ENCODE assay signal across 1 cellular context in genomic region chr5:180860273-180860886, GRCh38.
TF ChIP-seq lines count a peak whose summit lies in the region.

No MANE protein-coding gene starts in this region.

TF ChIP-seq in GM23338, 12 proteins besides CTCF, POLR2A, EP300 and RAD21:
- no peak for TF ChIP-seq ZNF462 (CRISPR knock-in tag; IDR thresholded peaks at IDR 0.05)
- TF ChIP-seq EZH2 (IDR thresholded peaks at IDR 0.05; ENCODE audit: low read depth, unreplicated experiment): no peak
- TF ChIP-seq, protein P1, sequence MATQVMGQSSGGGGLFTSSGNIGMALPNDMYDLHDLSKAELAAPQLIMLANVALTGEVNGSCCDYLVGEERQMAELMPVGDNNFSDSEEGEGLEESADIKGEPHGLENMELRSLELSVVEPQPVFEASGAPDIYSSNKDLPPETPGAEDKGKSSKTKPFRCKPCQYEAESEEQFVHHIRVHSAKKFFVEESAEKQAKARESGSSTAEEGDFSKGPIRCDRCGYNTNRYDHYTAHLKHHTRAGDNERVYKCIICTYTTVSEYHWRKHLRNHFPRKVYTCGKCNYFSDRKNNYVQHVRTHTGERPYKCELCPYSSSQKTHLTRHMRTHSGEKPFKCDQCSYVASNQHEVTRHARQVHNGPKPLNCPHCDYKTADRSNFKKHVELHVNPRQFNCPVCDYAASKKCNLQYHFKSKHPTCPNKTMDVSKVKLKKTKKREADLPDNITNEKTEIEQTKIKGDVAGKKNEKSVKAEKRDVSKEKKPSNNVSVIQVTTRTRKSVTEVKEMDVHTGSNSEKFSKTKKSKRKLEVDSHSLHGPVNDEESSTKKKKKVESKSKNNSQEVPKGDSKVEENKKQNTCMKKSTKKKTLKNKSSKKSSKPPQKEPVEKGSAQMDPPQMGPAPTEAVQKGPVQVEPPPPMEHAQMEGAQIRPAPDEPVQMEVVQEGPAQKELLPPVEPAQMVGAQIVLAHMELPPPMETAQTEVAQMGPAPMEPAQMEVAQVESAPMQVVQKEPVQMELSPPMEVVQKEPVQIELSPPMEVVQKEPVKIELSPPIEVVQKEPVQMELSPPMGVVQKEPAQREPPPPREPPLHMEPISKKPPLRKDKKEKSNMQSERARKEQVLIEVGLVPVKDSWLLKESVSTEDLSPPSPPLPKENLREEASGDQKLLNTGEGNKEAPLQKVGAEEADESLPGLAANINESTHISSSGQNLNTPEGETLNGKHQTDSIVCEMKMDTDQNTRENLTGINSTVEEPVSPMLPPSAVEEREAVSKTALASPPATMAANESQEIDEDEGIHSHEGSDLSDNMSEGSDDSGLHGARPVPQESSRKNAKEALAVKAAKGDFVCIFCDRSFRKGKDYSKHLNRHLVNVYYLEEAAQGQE (IDR thresholded peaks at IDR 0.05; ENCODE audit: unreplicated experiment): no peak
- no peak for TF ChIP-seq STAT1 (IDR thresholded peaks at IDR 0.05; ENCODE audit: unreplicated experiment)
- TF ChIP-seq EZH2phosphoT487 (IDR thresholded peaks at IDR 0.05; ENCODE audit: unreplicated experiment): no peak
- TF ChIP-seq JUNB (IDR thresholded peaks at IDR 0.05; ENCODE audit: unreplicated experiment): no peak
- no peak for TF ChIP-seq NANOG (IDR thresholded peaks at IDR 0.05; ENCODE audit: borderline replicate concordance)
- no peak for TF ChIP-seq ZNF114 (CRISPR knock-in tag; IDR thresholded peaks at IDR 0.05)
- TF ChIP-seq, protein P2, sequence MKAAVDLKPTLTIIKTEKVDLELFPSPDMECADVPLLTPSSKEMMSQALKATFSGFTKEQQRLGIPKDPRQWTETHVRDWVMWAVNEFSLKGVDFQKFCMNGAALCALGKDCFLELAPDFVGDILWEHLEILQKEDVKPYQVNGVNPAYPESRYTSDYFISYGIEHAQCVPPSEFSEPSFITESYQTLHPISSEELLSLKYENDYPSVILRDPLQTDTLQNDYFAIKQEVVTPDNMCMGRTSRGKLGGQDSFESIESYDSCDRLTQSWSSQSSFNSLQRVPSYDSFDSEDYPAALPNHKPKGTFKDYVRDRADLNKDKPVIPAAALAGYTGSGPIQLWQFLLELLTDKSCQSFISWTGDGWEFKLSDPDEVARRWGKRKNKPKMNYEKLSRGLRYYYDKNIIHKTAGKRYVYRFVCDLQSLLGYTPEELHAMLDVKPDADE (IDR thresholded peaks at IDR 0.05): no peak
- no peak for TF ChIP-seq ZNF331 (CRISPR knock-in tag; IDR thresholded peaks at IDR 0.05; ENCODE audit: low read depth)
- no peak for TF ChIP-seq CREB1 (CRISPR knock-in tag; IDR thresholded peaks at IDR 0.05; ENCODE audit: low read depth)
